In the genomic region with DNA sequence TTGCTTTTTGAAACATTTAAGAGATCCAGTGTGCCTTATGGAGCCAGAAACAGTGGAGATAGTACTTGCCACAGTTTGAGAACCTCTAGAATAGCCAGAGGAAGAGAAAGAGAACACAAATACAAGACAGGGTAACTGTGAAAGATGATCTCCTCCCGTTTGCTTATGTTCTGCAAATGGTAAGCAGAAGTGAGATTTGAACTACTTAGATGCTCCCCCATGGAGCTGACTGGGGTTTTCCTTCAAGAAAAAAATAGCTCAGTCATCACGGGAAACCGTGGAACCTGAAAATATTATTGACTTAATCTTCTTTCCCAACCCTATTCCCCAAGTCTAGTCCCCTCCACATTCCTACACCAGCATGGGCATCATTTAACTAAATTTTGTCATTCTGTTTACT, we compare ENCODE assay signal across 1 cellular context.
TF ChIP-seq lines count a peak whose summit lies in the region.

No MANE protein-coding gene starts in this region.

TF ChIP-seq in GM23338, 12 proteins besides CTCF, POLR2A, EP300 and RAD21 (continued from another document):
- TF ChIP-seq, protein P1, sequence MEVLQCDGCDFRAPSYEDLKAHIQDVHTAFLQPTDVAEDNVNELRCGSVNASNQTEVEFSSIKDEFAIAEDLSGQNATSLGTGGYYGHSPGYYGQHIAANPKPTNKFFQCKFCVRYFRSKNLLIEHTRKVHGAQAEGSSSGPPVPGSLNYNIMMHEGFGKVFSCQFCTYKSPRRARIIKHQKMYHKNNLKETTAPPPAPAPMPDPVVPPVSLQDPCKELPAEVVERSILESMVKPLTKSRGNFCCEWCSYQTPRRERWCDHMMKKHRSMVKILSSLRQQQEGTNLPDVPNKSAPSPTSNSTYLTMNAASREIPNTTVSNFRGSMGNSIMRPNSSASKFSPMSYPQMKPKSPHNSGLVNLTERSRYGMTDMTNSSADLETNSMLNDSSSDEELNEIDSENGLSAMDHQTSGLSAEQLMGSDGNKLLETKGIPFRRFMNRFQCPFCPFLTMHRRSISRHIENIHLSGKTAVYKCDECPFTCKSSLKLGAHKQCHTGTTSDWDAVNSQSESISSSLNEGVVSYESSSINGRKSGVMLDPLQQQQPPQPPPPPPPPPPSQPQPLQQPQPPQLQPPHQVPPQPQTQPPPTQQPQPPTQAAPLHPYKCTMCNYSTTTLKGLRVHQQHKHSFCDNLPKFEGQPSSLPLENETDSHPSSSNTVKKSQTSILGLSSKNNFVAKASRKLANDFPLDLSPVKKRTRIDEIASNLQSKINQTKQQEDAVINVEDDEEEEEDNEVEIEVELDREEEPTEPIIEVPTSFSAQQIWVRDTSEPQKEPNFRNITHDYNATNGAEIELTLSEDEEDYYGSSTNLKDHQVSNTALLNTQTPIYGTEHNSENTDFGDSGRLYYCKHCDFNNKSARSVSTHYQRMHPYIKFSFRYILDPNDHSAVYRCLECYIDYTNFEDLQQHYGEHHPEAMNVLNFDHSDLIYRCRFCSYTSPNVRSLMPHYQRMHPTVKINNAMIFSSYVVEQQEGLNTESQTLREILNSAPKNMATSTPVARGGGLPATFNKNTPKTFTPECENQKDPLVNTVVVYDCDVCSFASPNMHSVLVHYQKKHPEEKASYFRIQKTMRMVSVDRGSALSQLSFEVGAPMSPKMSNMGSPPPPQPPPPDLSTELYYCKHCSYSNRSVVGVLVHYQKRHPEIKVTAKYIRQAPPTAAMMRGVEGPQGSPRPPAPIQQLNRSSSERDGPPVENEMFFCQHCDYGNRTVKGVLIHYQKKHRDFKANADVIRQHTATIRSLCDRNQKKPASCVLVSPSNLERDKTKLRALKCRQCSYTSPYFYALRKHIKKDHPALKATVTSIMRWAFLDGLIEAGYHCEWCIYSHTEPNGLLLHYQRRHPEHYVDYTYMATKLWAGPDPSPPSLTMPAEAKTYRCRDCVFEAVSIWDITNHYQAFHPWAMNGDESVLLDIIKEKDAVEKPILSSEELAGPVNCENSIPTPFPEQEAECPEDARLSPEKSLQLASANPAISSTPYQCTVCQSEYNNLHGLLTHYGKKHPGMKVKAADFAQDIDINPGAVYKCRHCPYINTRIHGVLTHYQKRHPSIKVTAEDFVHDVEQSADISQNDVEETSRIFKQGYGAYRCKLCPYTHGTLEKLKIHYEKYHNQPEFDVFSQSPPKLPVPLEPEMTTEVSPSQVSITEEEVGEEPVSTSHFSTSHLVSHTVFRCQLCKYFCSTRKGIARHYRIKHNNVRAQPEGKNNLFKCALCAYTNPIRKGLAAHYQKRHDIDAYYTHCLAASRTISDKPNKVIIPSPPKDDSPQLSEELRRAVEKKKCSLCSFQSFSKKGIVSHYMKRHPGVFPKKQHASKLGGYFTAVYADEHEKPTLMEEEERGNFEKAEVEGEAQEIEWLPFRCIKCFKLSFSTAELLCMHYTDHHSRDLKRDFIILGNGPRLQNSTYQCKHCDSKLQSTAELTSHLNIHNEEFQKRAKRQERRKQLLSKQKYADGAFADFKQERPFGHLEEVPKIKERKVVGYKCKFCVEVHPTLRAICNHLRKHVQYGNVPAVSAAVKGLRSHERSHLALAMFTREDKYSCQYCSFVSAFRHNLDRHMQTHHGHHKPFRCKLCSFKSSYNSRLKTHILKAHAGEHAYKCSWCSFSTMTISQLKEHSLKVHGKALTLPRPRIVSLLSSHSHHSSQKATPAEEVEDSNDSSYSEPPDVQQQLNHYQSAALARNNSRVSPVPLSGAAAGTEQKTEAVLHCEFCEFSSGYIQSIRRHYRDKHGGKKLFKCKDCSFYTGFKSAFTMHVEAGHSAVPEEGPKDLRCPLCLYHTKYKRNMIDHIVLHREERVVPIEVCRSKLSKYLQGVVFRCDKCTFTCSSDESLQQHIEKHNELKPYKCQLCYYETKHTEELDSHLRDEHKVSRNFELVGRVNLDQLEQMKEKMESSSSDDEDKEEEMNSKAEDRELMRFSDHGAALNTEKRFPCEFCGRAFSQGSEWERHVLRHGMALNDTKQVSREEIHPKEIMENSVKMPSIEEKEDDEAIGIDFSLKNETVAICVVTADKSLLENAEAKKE (CRISPR knock-in tag; IDR thresholded peaks at IDR 0.05), result no peak
